ENCODE assay signal across 8 cellular contexts in the genomic region with DNA sequence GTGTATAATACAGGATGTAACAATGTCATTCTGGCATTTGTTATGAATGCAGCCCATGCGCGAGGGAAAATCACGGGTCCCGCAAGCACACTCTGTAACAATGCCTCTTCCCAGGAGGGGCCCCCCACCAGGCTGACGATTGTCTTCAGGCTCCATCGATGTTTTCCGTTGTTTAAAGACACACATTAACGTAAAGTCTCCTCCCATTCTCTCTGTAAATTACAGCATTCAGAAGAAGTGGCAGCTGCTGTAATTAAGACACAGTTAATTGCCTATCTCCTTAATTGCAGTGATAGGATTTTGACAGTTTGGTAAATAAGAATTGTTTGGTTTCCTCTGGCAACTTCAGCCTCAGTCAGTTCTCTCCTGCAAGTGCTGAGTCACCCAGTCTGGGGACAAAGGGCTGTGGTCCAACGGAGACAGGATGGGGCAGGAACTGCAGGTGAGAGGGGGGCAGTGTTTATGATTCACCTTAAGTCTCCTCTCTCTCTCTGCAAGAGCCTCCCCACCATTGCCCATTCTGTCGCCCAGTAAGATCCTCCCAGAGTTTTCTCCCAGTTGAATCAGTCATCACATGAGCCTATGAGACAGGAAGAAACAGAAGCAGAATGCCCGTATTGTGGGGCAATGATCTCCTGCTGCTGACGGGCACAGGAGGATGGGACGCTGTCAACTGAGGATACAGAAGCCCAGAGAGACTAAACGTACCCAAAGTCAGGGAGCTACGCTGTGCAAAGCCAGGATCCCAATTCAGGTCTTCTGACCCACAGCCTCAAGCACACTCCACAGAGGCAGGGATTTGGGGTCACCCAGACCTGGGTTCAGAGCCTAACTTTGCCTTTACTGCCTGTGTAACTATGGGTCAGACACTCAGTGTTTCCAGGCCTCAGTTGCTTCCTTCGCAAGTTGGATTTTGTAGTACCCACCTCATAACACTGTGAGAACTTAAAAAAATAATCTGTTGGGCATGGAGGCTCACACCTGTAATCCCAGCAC.
A peak's percentile ranks its signal among the peaks of the same experiment; 100 is the strongest.
DNase-seq lines count a peak whose midpoint lies in the region; ATAC-seq and TF ChIP-seq lines count a peak whose summit lies in the region.

No MANE protein-coding gene starts in this region.

- CTCF ChIA-PET in Calu3 (lab: Charles Lee): interaction anchor here (0.7 kb wide), 1 partner anchor 709 kb away, joined by 5 read pairs; no protein-coding TSS in a partner anchor

- BruUV-seq in Calu3 (replicated peaks; lab: Mats Ljungman, UMichigan): no TSS peak

- H3K4me1 Mint-ChIP-seq in Calu3 (ENCODE audit: low read depth, unreplicated experiment) (peaks cover 25% of the 10 kb centered on the region), T-helper 17 cell (no peaks in the 10 kb centered on the region)

- H3K4me3 ChIP-seq in HUES64 (ENCODE audit: low read length) (no peak overlapping the region), iPS-18a (ENCODE audit: low read length) (no peak overlapping the region), thyroid gland (replicated peaks in 1 of 3) (no peak overlapping the region)

- H3K4me3 Mint-ChIP-seq in Calu3 (ENCODE audit: low read depth, unreplicated experiment) (peak overlapping the region; percentile 48), T-helper 17 cell (no peak overlapping the region)

- H3K27ac Mint-ChIP-seq in Calu3 (ENCODE audit: unreplicated experiment) (peak overlapping the region; percentile 90), T-helper 17 cell (peak overlapping the region; percentile 72)

- H3K9ac ChIP-seq in HUES64 (ENCODE audit: low read depth, low read length) (peak overlapping the region; percentile 28; the same call in 1 of the 2 replicates), iPS-18a (ENCODE audit: low read length) (peak overlapping the region; percentile 35)

- H3K27me3 ChIP-seq in HUES64 (ENCODE audit: insufficient read depth, low read length) (no peaks in the 10 kb centered on the region), iPS-18a (ENCODE audit: control insufficient read depth, insufficient read depth, low read length) (no peaks in the 10 kb centered on the region), thyroid gland (no peaks in the 10 kb centered on the region)

- H3K4me1 ChIP-seq in HUES64 (ENCODE audit: insufficient read depth, low read length) (peaks cover 13% of the 10 kb centered on the region), iPS-18a (ENCODE audit: control insufficient read depth, low read depth, low read length) (peaks cover 20% of the 10 kb centered on the region), thyroid gland (peaks cover 4 to 6% of the 10 kb centered on the region in 2 donors)

- H3K27me3 Mint-ChIP-seq in Calu3 (ENCODE audit: unreplicated experiment) (no peaks in the 10 kb centered on the region), T-helper 17 cell (peaks cover 17% of the 10 kb centered on the region)

- intact Hi-C loops in Calu3 (cut with micrococcal nuclease; ENCODE audit: unreplicated experiment) (loop anchor here (2.0 kb wide), 1 partner anchor 15 kb away; no protein-coding TSS in a partner anchor), thyroid gland (cut with DNase I) (no loop called here)

- no peak for TF ChIP-seq POLR2A in thyroid gland (IDR thresholded peaks at IDR 0.05)

- peaks cover 6% of the 10 kb centered on the region for H3K36me3 Mint-ChIP-seq in Calu3 (ENCODE audit: insufficient read depth, unreplicated experiment)
- no peaks in the 10 kb centered on the region for H3K36me3 Mint-ChIP-seq in T-helper 17 cell (ENCODE audit: low read depth)

- WGBS in HUES64: 38% methylated on average over 16 of the region's 16 CpGs
- WGBS in thyroid gland, 2 donors: 59 to 61% methylated on average over 15 to 16 of the region's 16 CpGs

- H3K36me3 ChIP-seq in HUES64 (ENCODE audit: insufficient read depth, low read length) (no peaks in the 10 kb centered on the region), iPS-18a (ENCODE audit: control insufficient read depth, low read depth, low read length) (no peaks in the 10 kb centered on the region), thyroid gland (no peaks in the 10 kb centered on the region)

- ATAC-seq in T-helper 17 cell (no peak), HG03378 (IDR thresholded peaks at IDR 0.05; ENCODE audit: unreplicated experiment) (no peak)

- H3K9me3 Mint-ChIP-seq in Calu3 (ENCODE audit: low read depth, unreplicated experiment): no peaks in the 10 kb centered on the region

- H3K27ac ChIP-seq in HUES64 (ENCODE audit: low read depth, low read length) (peak overlapping the region; percentile 71), iPS-18a (ENCODE audit: low read length) (peak overlapping the region; percentile 36), thyroid gland (no peak overlapping the region)

- TF ChIP-seq CTCF in Calu3 (IDR thresholded peaks at IDR 0.05; ENCODE audit: unreplicated experiment): no peak
- TF ChIP-seq CTCF in thyroid gland (IDR thresholded peaks at IDR 0.05): no peak

- DNase-seq in Calu3: peak; percentile 80
- DNase-seq in T-helper 17 cell: no peak
- DNase-seq in thyroid gland: peak; percentile 26 to 48
- DNase-seq in NAMALWA (ENCODE audit: low spot score): no peak
- DNase-seq in epidermal melanocyte (ENCODE audit: insufficient read length, low spot score): no peak

- no peaks in the 10 kb centered on the region for H3K9me3 ChIP-seq in HUES64 (ENCODE audit: insufficient read depth, low read depth, low read length)
- no peaks in the 10 kb centered on the region for H3K9me3 ChIP-seq in T-helper 17 cell (ENCODE audit: control insufficient read depth, low read length, poor library complexity, severe bottlenecking)
- H3K9me3 ChIP-seq in iPS-18a (ENCODE audit: control insufficient read depth, low read depth, low read length): no peaks in the 10 kb centered on the region
- H3K9me3 ChIP-seq in thyroid gland: no peaks in the 10 kb centered on the region

Comparison
In these comparisons a context has a peak if more than half of its experiments do, and no peak if none do; other contexts are left out.
1. DNase-seq: peak in Calu3 (single experiment) and thyroid gland (2 of 2); none in T-helper 17 cell (0 of 3), NAMALWA (single experiment) and epidermal melanocyte (single experiment).
2. H3K27ac ChIP-seq: peak in HUES64 (single experiment) and iPS-18a (single experiment); none in thyroid gland (0 of 3).